ENCODE assay signal across 26 cellular contexts in genomic region chr1:192566657-192567056, GRCh38. TPM values are rescaled to one million over a fixed set of nuclear protein-coding genes. Genes with fewer than 3 reads are reported as not detected.
DNase-seq lines count a peak whose midpoint lies in the region; ATAC-seq and TF ChIP-seq lines count a peak whose summit lies in the region.
"Had no signal": no experiment of that assay in that cellular context is flagged by ENCODE, and none has a peak within 500 bp of the region (broad histone marks: within the 10 kb centered on the region; RNA-seq: fewer than 3 reads in every experiment).

No MANE protein-coding gene starts in this region.

- no peaks in the 10 kb centered on the region for H3K27me3 Mint-ChIP-seq in activated T-cell treated with anti-CD3 and anti-CD28 coated beads, Interleukin-2, amount 50 U/mL, for 72 hours (ENCODE audit: low read depth)
- H3K27me3 Mint-ChIP-seq in activated T-helper 2 cell treated with anti-CD3 and anti-CD28 coated beads, Interferon-gamma antibody, Interleukin-2, Interleukin-4, amounts not matched to agents 10 μg/mL and 5 μg/mL and 100 μg/mL, durations not matched to agents 14 hours and 24 hours and 36 hours (ENCODE audit: low read depth) = no peaks in the 10 kb centered on the region
- H3K27me3 Mint-ChIP-seq in stimulated activated naive CD8-positive, alpha-beta T cell treated with anti-CD3 and anti-CD28 coated beads, Interleukin-15, Interleukin-2, amounts not matched to agents 100 ng/mL and 50 ng/mL, for 24 hours = no peaks in the 10 kb centered on the region
- H3K27me3 Mint-ChIP-seq in chondrocyte (ENCODE audit: low read depth) = no peaks in the 10 kb centered on the region

- in situ Hi-C loops in GM23248 (cut with MboI) = no loop called here

- no peak for DNase-seq in activated T-cell treated with anti-CD3 and anti-CD28 coated beads, Interleukin-2, amount 50 U/mL, for 72 hours
- no peak for DNase-seq in activated T-cell treated with anti-CD3 and anti-CD28 coated beads, Interleukin-2, amount 50 U/mL, for 48 hours
- DNase-seq in GM23248 = peak; percentile 9
- no peak for DNase-seq in activated T-helper 2 cell treated with anti-CD3 and anti-CD28 coated beads, Interferon-gamma antibody, Interleukin-2, Interleukin-4, amounts not matched to agents 10 μg/mL and 5 μg/mL and 100 μg/mL, durations not matched to agents 14 hours and 24 hours and 36 hours (ENCODE audit: low spot score)
- DNase-seq in chondrocyte (ENCODE audit: low spot score) = no peak
- DNase-seq in heart left ventricle = no peak
- DNase-seq in NCI-H187 treated with DMSO at 0.1 percent for 48 hours (lab: John Stamatoyannopoulos, UW) = no peak
- DNase-seq: activated CD4-positive, CD25-positive, alpha-beta regulatory T cell; activated effector memory CD4-positive, alpha-beta T cell treated with anti-CD3 and anti-CD28 coated beads, Interleukin-2, amount 50 U/mL, for 16 hours; aorta; C1 segment of cervical spinal cord; caudate nucleus; dermis blood vessel endothelial cell; H9; left cardiac atrium; MV-4-11; naive B cell; NCI-H1694; NCI-H2227 treated with DMSO at 0.1 percent for 48 hours; NCI-H82; right cardiac atrium; stimulated activated CD4-positive, alpha-beta T cell treated with anti-CD3 and anti-CD28 coated beads, Interleukin-12 subunit alpha, Interleukin-12 subunit beta, amount 100 ng/mL, for 4 hours had no signal

- H3K27ac Mint-ChIP-seq in activated T-cell treated with anti-CD3 and anti-CD28 coated beads, Interleukin-2, amount 50 U/mL, for 72 hours = peak overlapping the region; percentile 47
- H3K27ac Mint-ChIP-seq in activated T-helper 2 cell treated with anti-CD3 and anti-CD28 coated beads, Interferon-gamma antibody, Interleukin-2, Interleukin-4, amounts not matched to agents 10 μg/mL and 5 μg/mL and 100 μg/mL, durations not matched to agents 14 hours and 24 hours and 36 hours = peak overlapping the region; percentile 16
- H3K27ac Mint-ChIP-seq in stimulated activated naive CD8-positive, alpha-beta T cell treated with anti-CD3 and anti-CD28 coated beads, Interleukin-15, Interleukin-2, amounts not matched to agents 100 ng/mL and 50 ng/mL, for 24 hours = peak overlapping the region; percentile 21
- no peak overlapping the region for H3K27ac Mint-ChIP-seq in chondrocyte (ENCODE audit: unreplicated experiment)
- H3K27ac Mint-ChIP-seq: H9 had no signal

- peaks cover 48% of the 10 kb centered on the region for H3K4me1 Mint-ChIP-seq in activated T-cell treated with anti-CD3 and anti-CD28 coated beads, Interleukin-2, amount 50 U/mL, for 72 hours (ENCODE audit: low read depth)
- peaks cover 58% of the 10 kb centered on the region for H3K4me1 Mint-ChIP-seq in activated T-helper 2 cell treated with anti-CD3 and anti-CD28 coated beads, Interferon-gamma antibody, Interleukin-2, Interleukin-4, amounts not matched to agents 10 μg/mL and 5 μg/mL and 100 μg/mL, durations not matched to agents 14 hours and 24 hours and 36 hours (ENCODE audit: low read depth)
- H3K4me1 Mint-ChIP-seq in stimulated activated naive CD8-positive, alpha-beta T cell treated with anti-CD3 and anti-CD28 coated beads, Interleukin-15, Interleukin-2, amounts not matched to agents 100 ng/mL and 50 ng/mL, for 24 hours (ENCODE audit: low read depth) = peaks cover 64% of the 10 kb centered on the region
- peaks cover 3% of the 10 kb centered on the region for H3K4me1 Mint-ChIP-seq in chondrocyte (ENCODE audit: low read depth)
- H3K4me1 Mint-ChIP-seq: H9, naive B cell had no signal

- no peaks in the 10 kb centered on the region for H3K36me3 ChIP-seq in GM23248 (ENCODE audit: low read depth)
- H3K36me3 ChIP-seq in heart left ventricle = no peaks in the 10 kb centered on the region

- H3K4me3 Mint-ChIP-seq in activated T-cell treated with anti-CD3 and anti-CD28 coated beads, Interleukin-2, amount 50 U/mL, for 72 hours = peak overlapping the region in 1 of 2 donors; percentile 5
- H3K4me3 Mint-ChIP-seq in activated T-helper 2 cell treated with anti-CD3 and anti-CD28 coated beads, Interferon-gamma antibody, Interleukin-2, Interleukin-4, amounts not matched to agents 10 μg/mL and 5 μg/mL and 100 μg/mL, durations not matched to agents 14 hours and 24 hours and 36 hours (ENCODE audit: low read depth) = no peak overlapping the region
- no peak overlapping the region for H3K4me3 Mint-ChIP-seq in stimulated activated naive CD8-positive, alpha-beta T cell treated with anti-CD3 and anti-CD28 coated beads, Interleukin-15, Interleukin-2, amounts not matched to agents 100 ng/mL and 50 ng/mL, for 24 hours
- H3K4me3 Mint-ChIP-seq in chondrocyte (ENCODE audit: unreplicated experiment) = no peak overlapping the region
- H3K4me3 Mint-ChIP-seq: H9, naive B cell had no signal

- no peaks in the 10 kb centered on the region for H3K9me2 ChIP-seq in GM23248 (ENCODE audit: insufficient read depth)

- peak; percentile 77 to 80 for ATAC-seq in activated T-cell treated with anti-CD3 and anti-CD28 coated beads, Interleukin-2, amount 50 U/mL, for 72 hours (replicated peaks in 1 of 2)
- no peak for ATAC-seq in heart left ventricle
- ATAC-seq: K562, left cardiac atrium, right cardiac atrium, Right ventricle myocardium inferior had no signal

- H3K9ac ChIP-seq in GM23248 = no peak overlapping the region

- TF ChIP-seq POLR2A in heart left ventricle (IDR thresholded peaks at IDR 0.05) = no peak

- no peak overlapping the region for H3K4me2 ChIP-seq in GM23248 (ENCODE audit: unreplicated experiment)

- no peaks in the 10 kb centered on the region for H3F3A ChIP-seq in GM23248 (ENCODE audit: insufficient read depth)

- no peaks in the 10 kb centered on the region for H3K79me2 ChIP-seq in GM23248 (ENCODE audit: insufficient read depth)

- no peak for TF ChIP-seq CTCF in chondrocyte (IDR thresholded peaks at IDR 0.05)
- no peak for TF ChIP-seq CTCF in heart left ventricle (IDR thresholded peaks at IDR 0.05)

- no peak overlapping the region for H2AFZ ChIP-seq in GM23248

- H3K4me3 ChIP-seq in GM23248 (no peak overlapping the region), heart left ventricle (no peak overlapping the region)
- H3K4me3 ChIP-seq: K562 had no signal

- peaks cover 9 to 13% of the 10 kb centered on the region in 2 donors for H3K36me3 Mint-ChIP-seq in activated T-cell treated with anti-CD3 and anti-CD28 coated beads, Interleukin-2, amount 50 U/mL, for 72 hours (ENCODE audit: insufficient read depth in 2 of 2)
- H3K36me3 Mint-ChIP-seq in activated T-helper 2 cell treated with anti-CD3 and anti-CD28 coated beads, Interferon-gamma antibody, Interleukin-2, Interleukin-4, amounts not matched to agents 10 μg/mL and 5 μg/mL and 100 μg/mL, durations not matched to agents 14 hours and 24 hours and 36 hours (ENCODE audit: low read depth) = peaks cover 14% of the 10 kb centered on the region
- H3K36me3 Mint-ChIP-seq in stimulated activated naive CD8-positive, alpha-beta T cell treated with anti-CD3 and anti-CD28 coated beads, Interleukin-15, Interleukin-2, amounts not matched to agents 100 ng/mL and 50 ng/mL, for 24 hours (ENCODE audit: low read depth) = no peaks in the 10 kb centered on the region
- H3K36me3 Mint-ChIP-seq in chondrocyte (ENCODE audit: low read depth) = peaks cover 1% of the 10 kb centered on the region

- intact Hi-C loops in activated T-helper 2 cell treated with anti-CD3 and anti-CD28 coated beads, Interferon-gamma antibody, Interleukin-2, Interleukin-4, amounts not matched to agents 10 μg/mL and 5 μg/mL and 100 μg/mL, durations not matched to agents 14 hours and 24 hours and 36 hours (cut with micrococcal nuclease) = no loop called here
- intact Hi-C loops in heart left ventricle (cut with DNase I) = no loop called here

- H3K27me3 ChIP-seq in GM23248 (replicated peaks; ENCODE audit: insufficient read depth) = no peaks in the 10 kb centered on the region
- H3K27me3 ChIP-seq in heart left ventricle = no peaks in the 10 kb centered on the region

- 93 to 94% methylated on average over 3 of the region's 3 CpGs for WGBS in GM23248 (ENCODE audit: low coverage in 1 of 2, low lambda C conversion rate in 2 of 2, missing lambda C conversion rate in 2 of 2), 2 experiments
- 85 to 89% (median 88%) methylated on average over 3 of the region's 3 CpGs for WGBS in heart left ventricle, 4 donors

- no peaks in the 10 kb centered on the region for H4K20me1 ChIP-seq in GM23248 (ENCODE audit: insufficient read depth)

- H3K27ac ChIP-seq in GM23248 (no peak overlapping the region), heart left ventricle (no peak overlapping the region)

- peaks cover 3% of the 10 kb centered on the region; the same call in 1 of the 2 replicates for H3K4me1 ChIP-seq in GM23248 (ENCODE audit: insufficient read depth)
- peaks cover 0 to 9% (median 0%) of the 10 kb centered on the region in 12 donors for H3K4me1 ChIP-seq in heart left ventricle

- peaks cover 0 to 10% of the 10 kb centered on the region in 2 donors for H3K9me3 Mint-ChIP-seq in activated T-cell treated with anti-CD3 and anti-CD28 coated beads, Interleukin-2, amount 50 U/mL, for 72 hours
- peaks cover 11% of the 10 kb centered on the region for H3K9me3 Mint-ChIP-seq in activated T-helper 2 cell treated with anti-CD3 and anti-CD28 coated beads, Interferon-gamma antibody, Interleukin-2, Interleukin-4, amounts not matched to agents 10 μg/mL and 5 μg/mL and 100 μg/mL, durations not matched to agents 14 hours and 24 hours and 36 hours
- peaks cover 6% of the 10 kb centered on the region for H3K9me3 Mint-ChIP-seq in stimulated activated naive CD8-positive, alpha-beta T cell treated with anti-CD3 and anti-CD28 coated beads, Interleukin-15, Interleukin-2, amounts not matched to agents 100 ng/mL and 50 ng/mL, for 24 hours
- peaks cover 17% of the 10 kb centered on the region for H3K9me3 Mint-ChIP-seq in chondrocyte (ENCODE audit: low read depth)

- H3K9me3 ChIP-seq in GM23248 (ENCODE audit: low read depth) (no peaks in the 10 kb centered on the region), heart left ventricle (peaks cover 0 to 19% (median 4%) of the 10 kb centered on the region in 12 donors)

RNA-seq across cellular contexts. Expression of gene RGS1, which starts 8.9 kb away (rescaled TPM):
- total RNA-seq in activated T-cell treated with anti-CD3 and anti-CD28 coated beads, Interleukin-2, amount 50 U/mL, for 72 hours = 10 to 100 TPM; 25.8 to 30.7 TPM
- total RNA-seq in GM23248 (2014; rRNA removed; shearing (Covaris generic)) = not detected in 2 replicates
- polyA plus RNA-seq in GM23248 (2016; fragmentation: Nextera tagmentation; extraction: Ambion mirVana) (not detected in 2 replicates), heart left ventricle (1 to 10 TPM in 1 of 2 donors, under 1 TPM in 1; 0.91 to 6.3 TPM)
- 4.2 and 4.3 TPM in 2 replicates for total RNA-seq in activated T-helper 2 cell treated with anti-CD3 and anti-CD28 coated beads, Interferon-gamma antibody, Interleukin-2, Interleukin-4, amounts not matched to agents 10 μg/mL and 5 μg/mL and 100 μg/mL, durations not matched to agents 14 hours and 24 hours and 36 hours
- total RNA-seq in chondrocyte (not detected in 3 replicates), heart left ventricle (10 to 100 TPM in 1 of 9 donors, 1 to 10 TPM in 3, under 1 TPM in 4, not detected in 1; 0.28 to 20.4 (median 0.98) TPM)
- total RNA-seq: dermis blood vessel endothelial cell, H9, K562, osteocyte had no signal
- polyA plus RNA-seq: K562 had no signal

Comparison
In these comparisons a context has a peak if more than half of its experiments do, and no peak if none do; other contexts are left out.
1. ATAC-seq: peak in activated T-cell treated with anti-CD3 and anti-CD28 coated beads, Interleukin-2, amount 50 U/mL, for 72 hours (2 of 2); none in heart left ventricle (0 of 4).